In genomic region chr18:7116001-7116831, GRCh38 we compare ENCODE assay signal across 10 cellular contexts. TPM values are rescaled to one million over a fixed set of nuclear protein-coding genes. Genes with fewer than 3 reads are reported as not detected.
A peak's percentile ranks its signal among the peaks of the same experiment; 100 is the strongest.
DNase-seq lines count a peak whose midpoint lies in the region; FAIRE-seq and TF ChIP-seq lines count a peak whose summit lies in the region.
"Had no signal": no experiment of that assay in that cellular context is flagged by ENCODE, and none has a peak within 500 bp of the region (broad histone marks: within the 10 kb centered on the region; RNA-seq: fewer than 3 reads in every experiment).

No MANE protein-coding gene starts in this region.

- H3K27me3 Mint-ChIP-seq in osteocyte (ENCODE audit: unreplicated experiment), result peaks cover 55% of the 10 kb centered on the region

- H3K4me3 Mint-ChIP-seq in osteocyte (ENCODE audit: unreplicated experiment), result peak overlapping the region; percentile 76

- no peaks in the 10 kb centered on the region for H3K9me3 ChIP-seq in esophagus squamous epithelium

- FAIRE-seq in frontal cortex (lab: Jason Lieb, UNC), result no peak
- FAIRE-seq: endometrium had no signal

- in situ Hi-C loops in Caki2 (cut with HindIII; ENCODE audit: low pct_unique_long_range_greater_than_20kb, low sequenced_read_pairs), result no loop called here

- no peak overlapping the region for H3K27ac Mint-ChIP-seq in osteocyte (ENCODE audit: unreplicated experiment)

- TF ChIP-seq POLR2A in esophagus squamous epithelium (IDR thresholded peaks at IDR 0.05), result no peak

- peaks cover 15 to 36% (median 16%) of the 10 kb centered on the region in 3 donors for H3K4me1 ChIP-seq in esophagus squamous epithelium

- H3K36me3 ChIP-seq in esophagus squamous epithelium, result no peaks in the 10 kb centered on the region

- no peak overlapping the region for H3K27ac ChIP-seq in esophagus squamous epithelium

- intact Hi-C loops in esophagus squamous epithelium (cut with DNase I), result no loop called here

- no peaks in the 10 kb centered on the region for H3K9me3 Mint-ChIP-seq in osteocyte (ENCODE audit: unreplicated experiment)

- H3K4me3 ChIP-seq in esophagus squamous epithelium, result peak overlapping the region; percentile 34 to 66 (median 50)

- H3K4me1 Mint-ChIP-seq in osteocyte (ENCODE audit: unreplicated experiment), result peaks cover 10% of the 10 kb centered on the region

- DNase-seq in Caki2 (ENCODE audit: low read depth) (peak; percentile 58), NCI-H345 (lab: John Stamatoyannopoulos, UW) (peak; percentile 59), esophagus squamous epithelium (lab: John Stamatoyannopoulos, UW) (no peak), osteocyte (ENCODE audit: extremely low spot score, unreplicated experiment) (peak; percentile 56), frontal cortex (ENCODE audit: low spot score in 2 of 2) (no peak), SIG-M5 treated with dmso at 0.1 percent for 504 hours (lab: John Stamatoyannopoulos, UW; ENCODE audit: unreplicated experiment) (no peak), UCSD-AML1 (lab: John Stamatoyannopoulos, UW; ENCODE audit: unreplicated experiment) (no peak)
- DNase-seq in stimulated activated CD4-positive, alpha-beta T cell treated with anti-CD3 and anti-CD28 coated beads, Interleukin-15, amount 100 ng/mL, for 24 hours, result no peak
- DNase-seq: NCI-H2029 treated with DMSO at 0.1 percent for 48 hours had no signal

- 8 to 9% methylated on average over 24 to 25 of the region's 25 CpGs for WGBS in esophagus squamous epithelium, 2 donors

- H3K27me3 ChIP-seq in esophagus squamous epithelium, result peaks cover 3 to 74% (median 10%) of the 10 kb centered on the region in 4 donors

- no peaks in the 10 kb centered on the region for H3K36me3 Mint-ChIP-seq in osteocyte (ENCODE audit: unreplicated experiment)

- TF ChIP-seq CTCF in esophagus squamous epithelium (IDR thresholded peaks at IDR 0.05), result no peak
- no peak for TF ChIP-seq CTCF in osteocyte (IDR thresholded peaks at IDR 0.05)

RNA-seq across cellular contexts. Expression of gene LAMA1, which starts 1.4 kb away (rescaled TPM):
- total RNA-seq in Caki2 (2014; rRNA removed; shearing (Covaris generic); ENCODE audit: low replicate concordance), result 23.4 and 38.2 TPM in 2 replicates
- total RNA-seq in esophagus squamous epithelium (1 to 10 TPM in 3 of 4 donors, under 1 TPM in 1; 0.08 to 2.7 (median 1.6) TPM), osteocyte (0.30 and 0.34 TPM in 2 replicates), frontal cortex (12.2 TPM)

Comparison
In these comparisons a context has a peak if more than half of its experiments do, and no peak if none do; other contexts are left out.
1. DNase-seq: peak in Caki2 (single experiment), NCI-H345 (single experiment) and osteocyte (single experiment); none in esophagus squamous epithelium (single experiment), frontal cortex (0 of 2), stimulated activated CD4-positive, alpha-beta T cell treated with anti-CD3 and anti-CD28 coated beads, Interleukin-15, amount 100 ng/mL, for 24 hours (single experiment), SIG-M5 treated with dmso at 0.1 percent for 504 hours (single experiment) and UCSD-AML1 (single experiment).